Comparison of ENCODE assay signal across 9 cellular contexts in genomic region chr11:118923721-118924587, GRCh38. TPM values are rescaled to one million over a fixed set of nuclear protein-coding genes. Genes with fewer than 3 reads are reported as not detected.
DNase-seq lines count a peak whose midpoint lies in the region; ATAC-seq and TF ChIP-seq lines count a peak whose summit lies in the region.
"Had no signal": no experiment of that assay in that cellular context is flagged by ENCODE, and none has a peak within 500 bp of the region (broad histone marks: within the 10 kb centered on the region; RNA-seq: fewer than 3 reads in every experiment).

No MANE protein-coding gene starts in this region.

- H3K9me3 ChIP-seq in effector memory CD4-positive, alpha-beta T cell (ENCODE audit: control insufficient read depth, low read length) = no peaks in the 10 kb centered on the region

- peak overlapping the region in 6 of 7 donors; percentile 30 to 93 (median 82) for H3K27ac Mint-ChIP-seq in CD14-positive monocyte
- peak overlapping the region; percentile 86 to 96 for H3K27ac Mint-ChIP-seq in natural killer cell treated with Interleukin-12 subunit alpha and Interleukin-12 subunit beta and Interleukin-15 and Interleukin-18, amount 100 ng/mL, for 72 hours

- peak overlapping the region; percentile 98 for H3K27ac ChIP-seq in effector memory CD4-positive, alpha-beta T cell (ENCODE audit: insufficient read depth, low read length, poor library complexity, severe bottlenecking)

- peaks cover 0 to 13% (median 5%) of the 10 kb centered on the region in 3 donors for H3K27me3 Mint-ChIP-seq in CD14-positive monocyte (ENCODE audit: low read depth in 3 of 3)
- no peaks in the 10 kb centered on the region for H3K27me3 Mint-ChIP-seq in natural killer cell treated with Interleukin-12 subunit alpha and Interleukin-12 subunit beta and Interleukin-15 and Interleukin-18, amount 100 ng/mL, for 72 hours

- no peak for ATAC-seq in natural killer cell treated with Interleukin-12 subunit alpha and Interleukin-12 subunit beta and Interleukin-15 and Interleukin-18, amount 100 ng/mL, for 72 hours
- ATAC-seq in GM21825 (IDR thresholded peaks at IDR 0.05; ENCODE audit: unreplicated experiment) = no peak

- no peak for TF ChIP-seq CTCF in CD14-positive monocyte (IDR thresholded peaks at IDR 0.05)

- peaks cover 6% of the 10 kb centered on the region for H3K36me3 ChIP-seq in effector memory CD4-positive, alpha-beta T cell (ENCODE audit: control insufficient read depth, insufficient read depth, low read length)

- peaks cover 58% of the 10 kb centered on the region for H3K4me1 ChIP-seq in effector memory CD4-positive, alpha-beta T cell (ENCODE audit: control insufficient read depth, insufficient read depth, low read length, poor library complexity, severe bottlenecking)

- peaks cover 80% of the 10 kb centered on the region for H3K4me1 Mint-ChIP-seq in CD14-positive monocyte
- H3K4me1 Mint-ChIP-seq in natural killer cell treated with Interleukin-12 subunit alpha and Interleukin-12 subunit beta and Interleukin-15 and Interleukin-18, amount 100 ng/mL, for 72 hours (ENCODE audit: low read depth in 2 of 2) = peaks cover 64 to 67% of the 10 kb centered on the region in 2 donors

- peaks cover 11 to 14% of the 10 kb centered on the region in 2 donors for H3K36me3 Mint-ChIP-seq in CD14-positive monocyte
- no peaks in the 10 kb centered on the region for H3K36me3 Mint-ChIP-seq in natural killer cell treated with Interleukin-12 subunit alpha and Interleukin-12 subunit beta and Interleukin-15 and Interleukin-18, amount 100 ng/mL, for 72 hours

- no peaks in the 10 kb centered on the region for H3K27me3 ChIP-seq in effector memory CD4-positive, alpha-beta T cell (replicated peaks; ENCODE audit: control insufficient read depth, insufficient read depth, low read length, poor library complexity, severe bottlenecking)

- intact Hi-C loops in CD14-positive monocyte (cut with micrococcal nuclease) = no loop called here

- H3K4me3 Mint-ChIP-seq in CD14-positive monocyte = peak overlapping the region; percentile 92 to 97
- H3K4me3 Mint-ChIP-seq in natural killer cell treated with Interleukin-12 subunit alpha and Interleukin-12 subunit beta and Interleukin-15 and Interleukin-18, amount 100 ng/mL, for 72 hours = peak overlapping the region; percentile 95

- DNase-seq in CD14-positive monocyte (ENCODE audit: low spot score) (no peak), OCI-M1 (lab: John Stamatoyannopoulos, UW) (peak; percentile 52), NCI-H2196 treated with DMSO at 0.1 percent for 48 hours (lab: John Stamatoyannopoulos, UW; ENCODE audit: unreplicated experiment) (no peak), NCI-H2171 (lab: John Stamatoyannopoulos, UW) (no peak), CD1c-positive myeloid dendritic cell (ENCODE audit: extremely low spot score) (no peak)
- peak in 1 of 3 donors; percentile 35 for DNase-seq in effector memory CD4-positive, alpha-beta T cell
- DNase-seq in natural killer cell treated with Interleukin-12 subunit alpha and Interleukin-12 subunit beta and Interleukin-15 and Interleukin-18, amount 100 ng/mL, for 72 hours (ENCODE audit: low spot score) = no peak

- no peaks in the 10 kb centered on the region for H3K9me3 Mint-ChIP-seq in CD14-positive monocyte
- no peaks in the 10 kb centered on the region for H3K9me3 Mint-ChIP-seq in natural killer cell treated with Interleukin-12 subunit alpha and Interleukin-12 subunit beta and Interleukin-15 and Interleukin-18, amount 100 ng/mL, for 72 hours

- H3K4me3 ChIP-seq in effector memory CD4-positive, alpha-beta T cell (ENCODE audit: insufficient read depth, low read depth, low read length, poor library complexity, severe bottlenecking) = peak overlapping the region; percentile 98

RNA-seq across cellular contexts. Expression of gene BCL9L, which starts 1.8 kb away (rescaled TPM):
- polyA plus RNA-seq in CD14-positive monocyte = 1 to 10 TPM in 1 of 2 donors, under 1 TPM in 1; 0.11 to 1.8 TPM
- total RNA-seq in natural killer cell treated with Interleukin-12 subunit alpha and Interleukin-12 subunit beta and Interleukin-15 and Interleukin-18, amount 100 ng/mL, for 72 hours = 10 to 100 TPM; 33.5 to 62.2 TPM

RNA-seq across cellular contexts. Expression of gene UPK2, which starts 32.1 kb away (rescaled TPM):
- polyA plus RNA-seq in CD14-positive monocyte = not detected
- total RNA-seq in natural killer cell treated with Interleukin-12 subunit alpha and Interleukin-12 subunit beta and Interleukin-15 and Interleukin-18, amount 100 ng/mL, for 72 hours = 1 to 10 TPM in 1 of 2 donors, under 1 TPM in 1; 0.64 to 1.1 TPM
- total RNA-seq: myocyte had no signal

RNA-seq across cellular contexts. Expression of gene CXCR5, which starts 40.3 kb away (rescaled TPM):
- under 1 TPM; 0.08 to 0.09 TPM for polyA plus RNA-seq in CD14-positive monocyte
- total RNA-seq in natural killer cell treated with Interleukin-12 subunit alpha and Interleukin-12 subunit beta and Interleukin-15 and Interleukin-18, amount 100 ng/mL, for 72 hours = 1 to 10 TPM; 3.1 to 6.3 TPM
- total RNA-seq: myocyte had no signal

RNA-seq across cellular contexts. Expression of gene FOXR1, which starts 47.6 kb away (rescaled TPM):
- polyA plus RNA-seq in CD14-positive monocyte = not detected
- not detected for total RNA-seq in natural killer cell treated with Interleukin-12 subunit alpha and Interleukin-12 subunit beta and Interleukin-15 and Interleukin-18, amount 100 ng/mL, for 72 hours
- total RNA-seq: myocyte had no signal
